Comparison of ENCODE assay signal across 1 cellular context in the genomic region with DNA sequence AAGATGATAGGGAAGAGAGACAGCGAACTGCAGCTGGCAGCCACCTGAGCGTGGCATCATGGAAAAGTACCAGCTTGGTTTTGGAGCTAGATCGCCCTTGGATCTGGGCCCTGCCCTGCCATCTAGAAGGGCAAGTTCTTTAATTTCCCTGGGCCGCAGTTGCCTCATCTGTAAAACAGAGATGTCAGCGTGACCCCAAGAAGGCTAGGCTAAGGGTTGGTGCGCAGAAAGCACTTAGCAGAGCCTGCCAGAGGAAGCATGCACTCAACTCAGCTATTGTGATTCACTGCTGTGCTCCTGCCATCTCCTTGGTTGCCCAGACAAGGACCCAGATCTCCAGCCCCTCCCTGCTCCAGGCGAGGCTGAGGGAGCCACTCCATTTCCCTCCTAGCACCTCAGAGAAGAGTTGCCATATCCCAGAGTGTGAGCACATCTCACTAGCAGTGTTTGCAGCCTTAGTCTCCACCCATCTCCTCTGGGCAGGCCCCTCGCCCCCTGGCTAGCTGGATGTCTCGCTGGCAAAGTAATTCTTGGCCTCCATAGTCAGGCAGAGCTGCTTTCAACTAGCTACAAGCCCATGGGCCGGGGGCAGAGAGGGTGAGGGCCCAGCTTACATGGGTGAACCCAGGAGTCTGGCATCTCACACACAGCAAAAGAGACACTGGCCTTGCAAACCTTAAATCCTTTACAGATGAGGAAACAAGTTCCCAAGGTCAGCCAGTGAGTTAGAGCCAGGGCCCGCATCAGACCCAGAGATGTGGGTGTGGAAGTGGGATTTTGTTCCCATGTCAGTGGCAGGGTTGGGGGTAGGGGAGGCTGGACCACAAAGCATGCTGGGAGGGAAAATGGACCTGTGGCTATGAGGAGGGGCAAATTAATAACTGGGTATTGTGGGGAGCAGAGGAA.
TF ChIP-seq lines count a peak whose summit lies in the region.

No MANE protein-coding gene starts in this region.

TF ChIP-seq in H1, 55 proteins besides CTCF, POLR2A, EP300 and RAD21 (continued from another document):
- no peak for TF ChIP-seq CHD1 (IDR thresholded peaks at IDR 0.05; ENCODE audit: low read depth, low read length)
- no peak for TF ChIP-seq SIX5 (IDR thresholded peaks at IDR 0.05; ENCODE audit: low read depth, low read length)
- TF ChIP-seq FOSL1 (IDR thresholded peaks at IDR 0.05; ENCODE audit: insufficient read depth, low read depth, low read length) = no peak
- no peak for TF ChIP-seq KDM4A (IDR thresholded peaks at IDR 0.05; ENCODE audit: low read depth, low read length, severe bottlenecking)
- TF ChIP-seq PHF8 (conservative IDR thresholded peaks at IDR 0.05; ENCODE audit: low read depth, low read length) = no peak
- TF ChIP-seq SP2 (IDR thresholded peaks at IDR 0.05; ENCODE audit: low read length) = no peak
